ENCODE assay signal across 23 cellular contexts in genomic region chr2:26742053-26742770, GRCh38. TPM values are rescaled to one million over a fixed set of nuclear protein-coding genes. Genes with fewer than 3 reads are reported as not detected.
"Had no signal": no experiment of that assay in that cellular context is flagged by ENCODE, and none has a peak within 500 bp of the region (broad histone marks: within the 10 kb centered on the region; RNA-seq: fewer than 3 reads in every experiment).

No MANE protein-coding gene starts in this region.

- H3K27ac ChIP-seq: dorsolateral prefrontal cortex, neutrophil, skin epidermis, suprapubic skin, thyroid gland had no signal

- H3K27ac Mint-ChIP-seq: naive thymus-derived CD4-positive, alpha-beta T cell; nephron progenitor cell; type B pancreatic cell had no signal

- H3K27me3 Mint-ChIP-seq: type B pancreatic cell had no signal

- H3K36me3 Mint-ChIP-seq: immature natural killer cell; naive thymus-derived CD4-positive, alpha-beta T cell; type B pancreatic cell had no signal

- DNase-seq: cortex of kidney; dorsolateral prefrontal cortex; effector CD8-positive, alpha-beta T cell; immature natural killer cell; left colon; left ventricle myocardium superior; mesenchymal stem cell; midbrain; naive thymus-derived CD4-positive, alpha-beta T cell; nephron progenitor cell; stimulated activated CD4-positive, alpha-beta T cell treated with anti-CD3 and anti-CD28 coated beads, Interleukin-12 subunit alpha, Interleukin-12 subunit beta, amount 100 ng/mL, for 4 hours; stimulated activated naive CD8-positive, alpha-beta T cell treated with anti-CD3 and anti-CD28 coated beads, Interleukin-15, Interleukin-2, amounts not matched to agents 100 U/mL and 50 U/mL, for 24 hours; thyroid gland had no signal

- H3K4me1 ChIP-seq: suprapubic skin had no signal

- ATAC-seq: esophagus mucosa; left colon; left ventricle myocardium superior; naive thymus-derived CD4-positive, alpha-beta T cell; sciatic nerve; stimulated activated naive CD8-positive, alpha-beta T cell treated with anti-CD3 and anti-CD28 coated beads, Interleukin-15, Interleukin-2, amounts not matched to agents 100 U/mL and 50 U/mL, for 24 hours had no signal

- H3K36me3 ChIP-seq: neutrophil, suprapubic skin, thyroid gland had no signal

- H3K9me3 ChIP-seq: neutrophil, suprapubic skin, thyroid gland had no signal

- H3K9me3 Mint-ChIP-seq: immature natural killer cell, nephron progenitor cell, type B pancreatic cell had no signal

- H3K4me3 ChIP-seq: dorsolateral prefrontal cortex, lung, skin epidermis, suprapubic skin, thyroid gland had no signal

- H3K27me3 ChIP-seq: dorsolateral prefrontal cortex, suprapubic skin, thyroid gland had no signal

- H3K4me3 Mint-ChIP-seq: naive thymus-derived CD4-positive, alpha-beta T cell; nephron progenitor cell; type B pancreatic cell had no signal

RNA-seq across cellular contexts. Expression of gene CENPA, which starts 43.6 kb away (rescaled TPM):
- total RNA-seq: left ventricle myocardium superior had no signal
- polyA plus RNA-seq: naive thymus-derived CD4-positive, alpha-beta T cell had no signal

RNA-seq across cellular contexts. Expression of gene KCNK3, which starts 49.7 kb away (rescaled TPM):
- total RNA-seq: naive thymus-derived CD4-positive, alpha-beta T cell; osteoblast; pulmonary artery endothelial cell had no signal
- polyA plus RNA-seq: fibroblast of lung; immature natural killer cell; naive thymus-derived CD4-positive, alpha-beta T cell had no signal
